ENCODE assay signal across 8 cellular contexts in genomic region chr10:32958085-32958991, GRCh38. TPM values are rescaled to one million over a fixed set of nuclear protein-coding genes. Genes with fewer than 3 reads are reported as not detected.
DNase-seq lines count a peak whose midpoint lies in the region; ATAC-seq and TF ChIP-seq lines count a peak whose summit lies in the region.

Gene ITGB1 (minus strand): TSS chr10:32958230. CDS start chr10:32935558, 22,672 bp downstream.

- H3K36me3 ChIP-seq in hepatocyte (replicated peaks; ENCODE audit: insufficient read depth, low read depth) (no peaks in the 10 kb centered on the region), aorta (ENCODE audit: control insufficient read depth in 1 of 2, insufficient read depth in 2 of 2, low read length in 1 of 2) (no peaks in the 10 kb centered on the region)

- DNase-seq in NCI-H2029 (lab: John Stamatoyannopoulos, UW) (peak; percentile 79), T-helper 9 cell (peak; percentile 81), astrocyte of the hippocampus (ENCODE audit: low read depth, low spot score) (peak; percentile 99), hepatocyte (ENCODE audit: low spot score) (peak; percentile 99), renal cortical epithelial cell (ENCODE audit: low read depth) (peak; percentile 74), aorta (peak; percentile 98 to 99)

- intact Hi-C loops in aorta (cut with DNase I) = loop anchor here in 1 of 2 donors (2.0 kb wide), 1 partner anchor 22 kb away; no protein-coding TSS in a partner anchor

- peaks cover 69% of the 10 kb centered on the region for H3K79me2 ChIP-seq in hepatocyte

- H3K4me3 ChIP-seq in hepatocyte = peak within 1 kb of the TSS; percentile 86
- H3K4me3 ChIP-seq in aorta (ENCODE audit: low read length in 2 of 2) = peak within 1 kb of the TSS; percentile 90 to 97

- peak within 1 kb of the TSS; percentile 89 for H3K4me2 ChIP-seq in hepatocyte

- H3K4me1 ChIP-seq in hepatocyte (ENCODE audit: insufficient read depth) (peaks cover 39% of the 10 kb centered on the region), aorta (ENCODE audit: control insufficient read depth in 1 of 2, insufficient read depth in 2 of 2, low read length in 2 of 2) (peaks cover 0 to 9% of the 10 kb centered on the region in 2 donors)

- under 1% methylated on average over 48 of the region's 94 CpGs for WGBS in hepatocyte (ENCODE audit: low lambda C conversion rate, missing lambda C conversion rate)
- WGBS in aorta, 2 donors = 0% methylated on average over 63 to 94 of the region's 94 CpGs

- no peaks in the 10 kb centered on the region for H3K27me3 ChIP-seq in hepatocyte
- no peaks in the 10 kb centered on the region for H3K27me3 ChIP-seq in aorta (ENCODE audit: control insufficient read depth in 1 of 2, insufficient read depth in 2 of 2, low read length in 1 of 2)

- ATAC-seq in GM18502 (IDR thresholded peaks at IDR 0.05; ENCODE audit: poor library complexity, unreplicated experiment) = peak; percentile 79
- peak; percentile 71 for ATAC-seq in HG02943 (IDR thresholded peaks at IDR 0.05; ENCODE audit: low read depth, unreplicated experiment)
- ATAC-seq in aorta (ENCODE audit: low FRiP score) = peak; percentile 97

- peak within 1 kb of the TSS; percentile 70 for H2AFZ ChIP-seq in hepatocyte

- no peaks in the 10 kb centered on the region for H3K9me3 ChIP-seq in hepatocyte (ENCODE audit: low read depth)
- H3K9me3 ChIP-seq in aorta (ENCODE audit: control insufficient read depth, low read length) = no peaks in the 10 kb centered on the region

- TF ChIP-seq CTCF in hepatocyte (IDR thresholded peaks at IDR 0.05; ENCODE audit: poor library complexity) = no peak

- no peaks in the 10 kb centered on the region for H3K9me2 ChIP-seq in hepatocyte (replicated peaks; ENCODE audit: insufficient read depth)

- H3K27ac ChIP-seq in hepatocyte (peak within 1 kb of the TSS; percentile 99), aorta (ENCODE audit: low read depth in 1 of 2, low read length in 2 of 2) (peak within 1 kb of the TSS; percentile 88 to 96)

- H4K20me1 ChIP-seq in hepatocyte (ENCODE audit: insufficient read depth, poor library complexity, severe bottlenecking) = peaks cover 41% of the 10 kb centered on the region

RNA-seq across cellular contexts. Expression of gene ITGB1, which starts in this region (rescaled TPM):
- total RNA-seq in hepatocyte (552 and 564 TPM in 2 replicates), renal cortical epithelial cell (1,646 and 3,148 TPM in 2 replicates), aorta (1,000 to 10,000 TPM in 1 of 2 donors, 100 to 1,000 TPM in 1; 870 to 1,426 TPM)
- polyA plus RNA-seq in hepatocyte (291 and 292 TPM in 2 replicates), aorta (100 to 1,000 TPM; 678 to 697 TPM)

Comparison
In these comparisons a context has a peak if more than half of its experiments do, and no peak if none do; other contexts are left out.
1. Peak in every context shown above with its lines: DNase-seq, ATAC-seq, H3K4me3 ChIP-seq and H3K27ac ChIP-seq.